16 cellular contexts compared by ENCODE assay signal in genomic region chr15:42171122-42171521, GRCh38. TPM values are rescaled to one million over a fixed set of nuclear protein-coding genes. Genes with fewer than 3 reads are reported as not detected.
A peak's percentile ranks its signal among the peaks of the same experiment; 100 is the strongest.
DNase-seq lines count a peak whose midpoint lies in the region; ATAC-seq and TF ChIP-seq lines count a peak whose summit lies in the region.
"Had no signal": no experiment of that assay in that cellular context is flagged by ENCODE, and none has a peak within 500 bp of the region (broad histone marks: within the 10 kb centered on the region; RNA-seq: fewer than 3 reads in every experiment).

No MANE protein-coding gene starts in this region.

- ATAC-seq in HG02588 (IDR thresholded peaks at IDR 0.05; ENCODE audit: unreplicated experiment) (no peak), GM21619 (IDR thresholded peaks at IDR 0.05; ENCODE audit: unreplicated experiment) (no peak), GM18517 (IDR thresholded peaks at IDR 0.05; ENCODE audit: unreplicated experiment) (no peak)

- H3K27ac Mint-ChIP-seq in CD14-positive monocyte, result peak overlapping the region in 4 of 7 donors; percentile 5 to 71 (median 32)
- peak overlapping the region; percentile 6 for H3K27ac Mint-ChIP-seq in activated T-helper 2 cell treated with anti-CD3 and anti-CD28 coated beads, Interferon-gamma antibody, Interleukin-2, Interleukin-4, amounts not matched to agents 10 μg/mL and 5 μg/mL and 100 μg/mL, durations not matched to agents 14 hours and 24 hours and 36 hours
- H3K27ac Mint-ChIP-seq in type B pancreatic cell, result no peak overlapping the region

- H3K4me3 Mint-ChIP-seq in CD14-positive monocyte (peak overlapping the region in 1 of 2 donors; percentile 69), type B pancreatic cell (no peak overlapping the region)
- H3K4me3 Mint-ChIP-seq in activated T-helper 2 cell treated with anti-CD3 and anti-CD28 coated beads, Interferon-gamma antibody, Interleukin-2, Interleukin-4, amounts not matched to agents 10 μg/mL and 5 μg/mL and 100 μg/mL, durations not matched to agents 14 hours and 24 hours and 36 hours (ENCODE audit: low read depth), result no peak overlapping the region

- DNase-seq in CD14-positive monocyte (ENCODE audit: low spot score), result no peak
- DNase-seq in ELR (ENCODE audit: low read depth), result peak; percentile 24
- no peak for DNase-seq in activated T-helper 2 cell treated with anti-CD3 and anti-CD28 coated beads, Interferon-gamma antibody, Interleukin-2, Interleukin-4, amounts not matched to agents 10 μg/mL and 5 μg/mL and 100 μg/mL, durations not matched to agents 14 hours and 24 hours and 36 hours (ENCODE audit: low spot score)
- DNase-seq in medulla oblongata (ENCODE audit: extremely low spot score), result peak; percentile 12
- DNase-seq in type B pancreatic cell (ENCODE audit: extremely low spot score, unreplicated experiment), result no peak
- DNase-seq: BE2C; central memory CD4-positive, alpha-beta T cell; kidney; NCI-H2081; NCI-H524; PC-9; stimulated activated CD4-positive, alpha-beta T cell treated with anti-CD3 and anti-CD28 coated beads, Interleukin-2, amount 100 ng/mL, for 48 hours had no signal

- TF ChIP-seq CTCF in CD14-positive monocyte (IDR thresholded peaks at IDR 0.05) (no peak), type B pancreatic cell (conservative IDR thresholded peaks at IDR 0.05) (no peak)

- peaks cover 20% of the 10 kb centered on the region for H3K4me1 Mint-ChIP-seq in CD14-positive monocyte
- peaks cover 14% of the 10 kb centered on the region for H3K4me1 Mint-ChIP-seq in activated T-helper 2 cell treated with anti-CD3 and anti-CD28 coated beads, Interferon-gamma antibody, Interleukin-2, Interleukin-4, amounts not matched to agents 10 μg/mL and 5 μg/mL and 100 μg/mL, durations not matched to agents 14 hours and 24 hours and 36 hours (ENCODE audit: low read depth)
- H3K4me1 Mint-ChIP-seq in type B pancreatic cell (ENCODE audit: unreplicated experiment), result no peaks in the 10 kb centered on the region

- no peaks in the 10 kb centered on the region for H3K9me3 Mint-ChIP-seq in CD14-positive monocyte
- H3K9me3 Mint-ChIP-seq in activated T-helper 2 cell treated with anti-CD3 and anti-CD28 coated beads, Interferon-gamma antibody, Interleukin-2, Interleukin-4, amounts not matched to agents 10 μg/mL and 5 μg/mL and 100 μg/mL, durations not matched to agents 14 hours and 24 hours and 36 hours, result no peaks in the 10 kb centered on the region
- H3K9me3 Mint-ChIP-seq in type B pancreatic cell, result no peaks in the 10 kb centered on the region

- intact Hi-C loops in CD14-positive monocyte (cut with micrococcal nuclease), result no loop called here
- intact Hi-C loops in activated T-helper 2 cell treated with anti-CD3 and anti-CD28 coated beads, Interferon-gamma antibody, Interleukin-2, Interleukin-4, amounts not matched to agents 10 μg/mL and 5 μg/mL and 100 μg/mL, durations not matched to agents 14 hours and 24 hours and 36 hours (cut with micrococcal nuclease), result no loop called here

- no peaks in the 10 kb centered on the region for H3K27me3 Mint-ChIP-seq in CD14-positive monocyte (ENCODE audit: low read depth in 3 of 3)
- H3K27me3 Mint-ChIP-seq in activated T-helper 2 cell treated with anti-CD3 and anti-CD28 coated beads, Interferon-gamma antibody, Interleukin-2, Interleukin-4, amounts not matched to agents 10 μg/mL and 5 μg/mL and 100 μg/mL, durations not matched to agents 14 hours and 24 hours and 36 hours (ENCODE audit: low read depth), result no peaks in the 10 kb centered on the region
- no peaks in the 10 kb centered on the region for H3K27me3 Mint-ChIP-seq in type B pancreatic cell

- peaks cover 81 to 96% of the 10 kb centered on the region in 2 donors for H3K36me3 Mint-ChIP-seq in CD14-positive monocyte
- peaks cover 75% of the 10 kb centered on the region for H3K36me3 Mint-ChIP-seq in activated T-helper 2 cell treated with anti-CD3 and anti-CD28 coated beads, Interferon-gamma antibody, Interleukin-2, Interleukin-4, amounts not matched to agents 10 μg/mL and 5 μg/mL and 100 μg/mL, durations not matched to agents 14 hours and 24 hours and 36 hours (ENCODE audit: low read depth)
- H3K36me3 Mint-ChIP-seq in type B pancreatic cell, result peaks cover 41% of the 10 kb centered on the region

RNA-seq across cellular contexts. Expression of gene PLA2G4F, which starts 14.7 kb away (rescaled TPM):
- not detected for polyA plus RNA-seq in CD14-positive monocyte
- not detected in 2 replicates for total RNA-seq in activated T-helper 2 cell treated with anti-CD3 and anti-CD28 coated beads, Interferon-gamma antibody, Interleukin-2, Interleukin-4, amounts not matched to agents 10 μg/mL and 5 μg/mL and 100 μg/mL, durations not matched to agents 14 hours and 24 hours and 36 hours
- total RNA-seq in type B pancreatic cell (ENCODE audit: low replicate concordance), result 1.1 and 3.2 TPM in 2 replicates
- total RNA-seq: mononuclear cell had no signal

RNA-seq across cellular contexts. Expression of gene VPS39, which starts 37.0 kb away (rescaled TPM):
- 10 to 100 TPM; 16.8 to 25.8 TPM for polyA plus RNA-seq in CD14-positive monocyte
- total RNA-seq in activated T-helper 2 cell treated with anti-CD3 and anti-CD28 coated beads, Interferon-gamma antibody, Interleukin-2, Interleukin-4, amounts not matched to agents 10 μg/mL and 5 μg/mL and 100 μg/mL, durations not matched to agents 14 hours and 24 hours and 36 hours, result 67.7 and 70.6 TPM in 2 replicates
- total RNA-seq in type B pancreatic cell (ENCODE audit: low replicate concordance), result 63.6 and 76.8 TPM in 2 replicates

Comparison
In these comparisons a context has a peak if more than half of its experiments do, and no peak if none do; other contexts are left out.
1. DNase-seq: peak in ELR (single experiment) and medulla oblongata (single experiment); none in CD14-positive monocyte (single experiment), activated T-helper 2 cell treated with anti-CD3 and anti-CD28 coated beads, Interferon-gamma antibody, Interleukin-2, Interleukin-4, amounts not matched to agents 10 μg/mL and 5 μg/mL and 100 μg/mL, durations not matched to agents 14 hours and 24 hours and 36 hours (single experiment) and type B pancreatic cell (single experiment).